8 cellular contexts compared by ENCODE assay signal in genomic region chr20:36065427-36065998, GRCh38.
DNase-seq lines count a peak whose midpoint lies in the region; ATAC-seq and TF ChIP-seq lines count a peak whose summit lies in the region.

No MANE protein-coding gene starts in this region.

- H3K4me3 Mint-ChIP-seq in Calu3 (ENCODE audit: low read depth, unreplicated experiment) (peak overlapping the region; percentile 95), WTC11 (peak overlapping the region; percentile 71)

- H3K9me3 Mint-ChIP-seq in Calu3 (ENCODE audit: low read depth, unreplicated experiment) (peaks cover 3% of the 10 kb centered on the region), WTC11 (peaks cover 11% of the 10 kb centered on the region)

- H3K27me3 ChIP-seq in rectal smooth muscle tissue (ENCODE audit: control insufficient read depth, insufficient read depth, low read length): no peaks in the 10 kb centered on the region

- no peaks in the 10 kb centered on the region for H3K27me3 Mint-ChIP-seq in Calu3 (ENCODE audit: unreplicated experiment)
- H3K27me3 Mint-ChIP-seq in WTC11 (ENCODE audit: low read depth): peaks cover 44% of the 10 kb centered on the region

- H3K27ac ChIP-seq in rectal smooth muscle tissue (ENCODE audit: low read depth, low read length): peak overlapping the region; percentile 74

- no TSS peak for BruUV-seq in Calu3 (replicated peaks; lab: Mats Ljungman, UMichigan)

- H3K4me3 ChIP-seq in fibroblast of the aortic adventitia (ENCODE audit: low read depth, low read length) (peak overlapping the region; percentile 33), rectal smooth muscle tissue (ENCODE audit: low read length) (peak overlapping the region; percentile 66)

- DNase-seq in Calu3 (no peak), WTC11 (ENCODE audit: low spot score) (no peak), fibroblast of the aortic adventitia (ENCODE audit: low read depth) (no peak), left lobe of liver (ENCODE audit: low spot score) (no peak)
- DNase-seq in activated naive CD4-positive, alpha-beta T cell (lab: John Stamatoyannopoulos, UW): no peak

- CTCF ChIA-PET in Calu3 (lab: Charles Lee) (interaction anchor here (0.6 to 3.4 kb wide), 11 partner anchors 10 to 137 kb away, joined by 3 to 21 read pairs (median 8); no protein-coding TSS in a partner anchor), WTC11 (lab: Charles Lee) (interaction anchor here (0.5 to 2.5 kb wide), 13 partner anchors 14 to 540 kb away, joined by 3 to 21 read pairs (median 5); partner anchors contain the start of genes PHF20, RAB5IF and SCAND1)

- TF ChIP-seq CTCF in Calu3 (IDR thresholded peaks at IDR 0.05; ENCODE audit: unreplicated experiment) (no peak), WTC11 (IDR thresholded peaks at IDR 0.05) (no peak), fibroblast of the aortic adventitia (IDR thresholded peaks at IDR 0.05; ENCODE audit: insufficient read depth, low read length) (no peak)

- H3K4me1 Mint-ChIP-seq in Calu3 (ENCODE audit: low read depth, unreplicated experiment) (peaks cover 38% of the 10 kb centered on the region), WTC11 (peaks cover 11% of the 10 kb centered on the region)

- H3K36me3 Mint-ChIP-seq in Calu3 (ENCODE audit: insufficient read depth, unreplicated experiment): peaks cover 23% of the 10 kb centered on the region
- H3K36me3 Mint-ChIP-seq in WTC11: peaks cover 4% of the 10 kb centered on the region; the same call in 1 of the 2 replicates

- H3K9ac ChIP-seq in rectal smooth muscle tissue (ENCODE audit: low read length): peak overlapping the region; percentile 25

- POLR2A ChIA-PET in WTC11 (lab: Charles Lee): interaction anchor here (0.9 to 1.4 kb wide), 3 partner anchors 111 to 611 kb away, joined by 3 to 4 read pairs (median 3); partner anchors contain the start of gene SCAND1

- H3K36me3 ChIP-seq in rectal smooth muscle tissue (ENCODE audit: control insufficient read depth, insufficient read depth, low read length): no peaks in the 10 kb centered on the region

- ATAC-seq in WTC11: no peak
- ATAC-seq in left lobe of liver: no peak
- ATAC-seq in HG02759 (IDR thresholded peaks at IDR 0.05; ENCODE audit: unreplicated experiment): no peak
- ATAC-seq in GM18502 (IDR thresholded peaks at IDR 0.05; ENCODE audit: poor library complexity, unreplicated experiment): no peak

- H3K4me1 ChIP-seq in rectal smooth muscle tissue (ENCODE audit: control insufficient read depth, insufficient read depth, low read length): peaks cover 8% of the 10 kb centered on the region

- intact Hi-C loops in Calu3 (cut with micrococcal nuclease; ENCODE audit: unreplicated experiment): loop anchor here (2.0 kb wide), 1 partner anchor 17 kb away; no protein-coding TSS in a partner anchor

- H3K27ac Mint-ChIP-seq in Calu3 (ENCODE audit: unreplicated experiment) (peak overlapping the region; percentile 91), WTC11 (no peak overlapping the region)

TF ChIP-seq in WTC11, 78 proteins besides CTCF, POLR2A, EP300 and RAD21:
- TF ChIP-seq, protein P1, sequence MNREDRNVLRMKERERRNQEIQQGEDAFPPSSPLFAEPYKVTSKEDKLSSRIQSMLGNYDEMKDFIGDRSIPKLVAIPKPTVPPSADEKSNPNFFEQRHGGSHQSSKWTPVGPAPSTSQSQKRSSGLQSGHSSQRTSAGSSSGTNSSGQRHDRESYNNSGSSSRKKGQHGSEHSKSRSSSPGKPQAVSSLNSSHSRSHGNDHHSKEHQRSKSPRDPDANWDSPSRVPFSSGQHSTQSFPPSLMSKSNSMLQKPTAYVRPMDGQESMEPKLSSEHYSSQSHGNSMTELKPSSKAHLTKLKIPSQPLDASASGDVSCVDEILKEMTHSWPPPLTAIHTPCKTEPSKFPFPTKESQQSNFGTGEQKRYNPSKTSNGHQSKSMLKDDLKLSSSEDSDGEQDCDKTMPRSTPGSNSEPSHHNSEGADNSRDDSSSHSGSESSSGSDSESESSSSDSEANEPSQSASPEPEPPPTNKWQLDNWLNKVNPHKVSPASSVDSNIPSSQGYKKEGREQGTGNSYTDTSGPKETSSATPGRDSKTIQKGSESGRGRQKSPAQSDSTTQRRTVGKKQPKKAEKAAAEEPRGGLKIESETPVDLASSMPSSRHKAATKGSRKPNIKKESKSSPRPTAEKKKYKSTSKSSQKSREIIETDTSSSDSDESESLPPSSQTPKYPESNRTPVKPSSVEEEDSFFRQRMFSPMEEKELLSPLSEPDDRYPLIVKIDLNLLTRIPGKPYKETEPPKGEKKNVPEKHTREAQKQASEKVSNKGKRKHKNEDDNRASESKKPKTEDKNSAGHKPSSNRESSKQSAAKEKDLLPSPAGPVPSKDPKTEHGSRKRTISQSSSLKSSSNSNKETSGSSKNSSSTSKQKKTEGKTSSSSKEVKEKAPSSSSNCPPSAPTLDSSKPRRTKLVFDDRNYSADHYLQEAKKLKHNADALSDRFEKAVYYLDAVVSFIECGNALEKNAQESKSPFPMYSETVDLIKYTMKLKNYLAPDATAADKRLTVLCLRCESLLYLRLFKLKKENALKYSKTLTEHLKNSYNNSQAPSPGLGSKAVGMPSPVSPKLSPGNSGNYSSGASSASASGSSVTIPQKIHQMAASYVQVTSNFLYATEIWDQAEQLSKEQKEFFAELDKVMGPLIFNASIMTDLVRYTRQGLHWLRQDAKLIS (CRISPR knock-in tag; IDR thresholded peaks at IDR 0.05; ENCODE audit: borderline replicate concordance): no peak
- TF ChIP-seq CREB1 (CRISPR knock-in tag; IDR thresholded peaks at IDR 0.05) (no peak), PRRX2 (CRISPR knock-in tag; IDR thresholded peaks at IDR 0.05) (no peak), HMGA2 (CRISPR knock-in tag; IDR thresholded peaks at IDR 0.05) (no peak), SMAD3 (CRISPR knock-in tag; IDR thresholded peaks at IDR 0.05; ENCODE audit: borderline replicate concordance) (no peak), ZNF121 (CRISPR knock-in tag; IDR thresholded peaks at IDR 0.05) (peak; percentile 62; the same call in 1 of the 2 replicates), E2F5 (CRISPR knock-in tag; IDR thresholded peaks at IDR 0.05) (no peak), SMAD4 (CRISPR knock-in tag; IDR thresholded peaks at IDR 0.05) (no peak), ZNF219 (CRISPR knock-in tag; IDR thresholded peaks at IDR 0.05; ENCODE audit: borderline replicate concordance) (no peak), ATF1 (CRISPR knock-in tag; IDR thresholded peaks at IDR 0.05) (0 out of 2 replicates have a peak, but pooled peaks have one; percentile 7)
- TF ChIP-seq, protein P2, sequence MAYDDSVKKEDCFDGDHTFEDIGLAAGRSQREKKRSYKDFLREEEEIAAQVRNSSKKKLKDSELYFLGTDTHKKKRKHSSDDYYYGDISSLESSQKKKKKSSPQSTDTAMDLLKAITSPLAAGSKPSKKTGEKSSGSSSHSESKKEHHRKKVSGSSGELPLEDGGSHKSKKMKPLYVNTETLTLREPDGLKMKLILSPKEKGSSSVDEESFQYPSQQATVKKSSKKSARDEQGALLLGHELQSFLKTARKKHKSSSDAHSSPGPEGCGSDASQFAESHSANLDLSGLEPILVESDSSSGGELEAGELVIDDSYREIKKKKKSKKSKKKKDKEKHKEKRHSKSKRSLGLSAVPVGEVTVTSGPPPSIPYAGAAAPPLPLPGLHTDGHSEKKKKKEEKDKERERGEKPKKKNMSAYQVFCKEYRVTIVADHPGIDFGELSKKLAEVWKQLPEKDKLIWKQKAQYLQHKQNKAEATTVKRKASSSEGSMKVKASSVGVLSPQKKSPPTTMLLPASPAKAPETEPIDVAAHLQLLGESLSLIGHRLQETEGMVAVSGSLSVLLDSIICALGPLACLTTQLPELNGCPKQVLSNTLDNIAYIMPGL (CRISPR knock-in tag; IDR thresholded peaks at IDR 0.05): no peak
